ENCODE assay signal across 22 cellular contexts in the genomic region with DNA sequence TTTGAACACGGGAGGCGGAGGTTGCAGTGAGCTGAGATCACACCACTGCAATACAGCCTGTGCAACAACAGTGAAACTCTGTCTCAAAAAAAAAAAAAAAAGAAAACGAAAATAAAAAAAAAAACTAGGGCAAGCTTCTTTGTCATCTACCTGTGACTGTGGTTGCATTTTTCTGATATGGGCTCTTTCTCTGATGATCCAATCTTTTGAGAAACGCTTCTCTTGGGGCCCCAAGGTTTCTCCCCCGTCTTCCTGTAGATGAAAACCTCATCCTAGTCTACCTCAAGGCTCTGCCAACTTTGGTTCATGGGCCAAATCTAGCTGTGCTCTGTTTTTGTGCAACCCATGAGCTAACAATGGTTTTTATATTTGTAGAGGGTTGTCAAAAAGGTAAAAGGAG.
DNase-seq lines count a peak whose midpoint lies in the region; ATAC-seq lines count a peak whose summit lies in the region.
"Had no signal": no experiment of that assay in that cellular context is flagged by ENCODE, and none has a peak within 500 bp of the region (broad histone marks: within the 10 kb centered on the region; RNA-seq: fewer than 3 reads in every experiment).

No MANE protein-coding gene starts in this region.

- ATAC-seq in HG03159 (IDR thresholded peaks at IDR 0.05; ENCODE audit: unreplicated experiment) (no peak), HG03520 (IDR thresholded peaks at IDR 0.05; ENCODE audit: unreplicated experiment) (no peak)
- ATAC-seq: left ventricle myocardium superior, mucosa of descending colon, sciatic nerve had no signal

- peak; percentile 59 for DNase-seq in activated CD4-positive, alpha-beta T cell treated with anti-CD3 and anti-CD28 coated beads for 48 hours
- no peak for DNase-seq in activated CD4-positive, alpha-beta T cell treated with anti-CD3 and anti-CD28 coated beads, Interleukin-2, amount 50 U/mL, for 4 hours
- DNase-seq in Jurkat, Clone E6-1 (ENCODE audit: low read depth, low spot score) = peak; percentile 35
- DNase-seq in activated naive CD4-positive, alpha-beta T cell treated with anti-CD3 and anti-CD28 coated beads, Interleukin-2, amount 50 U/mL, for 16 hours = peak; percentile 39
- peak; percentile 49 for DNase-seq in stimulated activated CD8-positive, alpha-beta memory T cell treated with anti-CD3 and anti-CD28 coated beads, Interleukin-4, amount 100 ng/mL, for 48 hours
- no peak for DNase-seq in NCI-H2107 (lab: John Stamatoyannopoulos, UW)
- DNase-seq: Caco-2, cerebellar nuclear complex, DMS79 treated with DMSO at 0.1 percent for 48 hours, foreskin melanocyte, hypothalamus, KBM-7, left ventricle myocardium superior, mucosa of descending colon, NCI-H1436 treated with DMSO at 0.1 percent for 48 hours, NCI-H69, posterior cingulate gyrus, WERI-Rb-1 had no signal

- H3K4me3 ChIP-seq in Jurkat, Clone E6-1 (ENCODE audit: low read length) = no peak overlapping the region
- H3K4me3 ChIP-seq: mucosa of descending colon, tibial nerve had no signal

Comparison
In these comparisons a context has a peak if more than half of its experiments do, and no peak if none do; other contexts are left out.
1. DNase-seq: peak in activated CD4-positive, alpha-beta T cell treated with anti-CD3 and anti-CD28 coated beads for 48 hours (single experiment), Jurkat, Clone E6-1 (single experiment), activated naive CD4-positive, alpha-beta T cell treated with anti-CD3 and anti-CD28 coated beads, Interleukin-2, amount 50 U/mL, for 16 hours (single experiment) and stimulated activated CD8-positive, alpha-beta memory T cell treated with anti-CD3 and anti-CD28 coated beads, Interleukin-4, amount 100 ng/mL, for 48 hours (single experiment); none in activated CD4-positive, alpha-beta T cell treated with anti-CD3 and anti-CD28 coated beads, Interleukin-2, amount 50 U/mL, for 4 hours (0 of 2) and NCI-H2107 (single experiment).